ENCODE assay signal across 9 cellular contexts in the genomic region with DNA sequence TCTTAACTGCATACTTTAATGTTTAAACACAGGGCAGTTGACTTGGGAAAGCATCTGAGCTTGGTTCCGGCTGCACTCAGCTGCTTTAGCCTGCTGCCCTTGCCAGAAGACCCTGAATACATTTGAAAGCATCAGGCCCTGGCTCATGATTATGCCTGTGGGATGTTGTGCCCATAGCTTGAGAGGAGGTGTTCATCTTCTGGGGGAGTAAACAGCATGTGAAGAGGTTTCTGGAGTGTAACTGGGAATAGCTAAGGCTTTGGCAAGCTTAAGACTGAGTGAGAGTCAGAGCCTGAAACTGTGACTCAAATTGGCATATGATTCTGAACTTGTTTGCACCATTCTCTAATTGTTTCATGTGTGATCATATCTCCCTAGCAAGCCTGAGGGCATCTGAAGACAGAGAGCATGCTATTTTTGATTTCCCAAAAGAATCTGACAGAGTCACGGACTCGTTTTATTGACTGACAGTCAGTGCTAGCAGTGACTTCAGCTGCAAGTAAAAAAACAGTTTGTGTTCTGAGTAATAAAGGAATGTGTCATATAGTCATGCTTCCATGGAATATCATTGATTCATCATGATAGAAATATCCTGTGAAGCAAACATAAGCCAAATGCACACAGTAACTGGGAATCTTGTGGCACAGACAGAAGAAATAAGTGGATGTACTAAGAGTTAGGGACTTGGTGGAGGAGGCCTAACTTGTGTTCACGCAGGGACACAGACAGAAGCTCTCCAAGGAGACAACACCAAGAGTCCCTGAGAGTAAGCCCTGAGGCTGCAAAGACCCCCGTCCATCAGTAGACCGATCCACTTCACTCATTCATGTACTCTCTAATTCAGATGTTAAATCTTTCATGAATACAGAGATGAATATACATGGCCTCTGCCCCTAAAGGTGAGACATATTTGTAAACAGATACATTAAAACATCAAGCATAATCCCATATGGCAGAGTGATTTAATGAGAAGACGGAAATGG.
DNase-seq lines count a peak whose midpoint lies in the region; ATAC-seq and TF ChIP-seq lines count a peak whose summit lies in the region.
"Had no signal": no experiment of that assay in that cellular context is flagged by ENCODE, and none has a peak within 500 bp of the region (broad histone marks: within the 10 kb centered on the region; RNA-seq: fewer than 3 reads in every experiment).

No MANE protein-coding gene starts in this region.

- H4K20me1 ChIP-seq in mammary epithelial cell (ENCODE audit: insufficient read depth, low read length) = no peaks in the 10 kb centered on the region

- H3K27ac ChIP-seq in mammary epithelial cell (ENCODE audit: insufficient read depth, low read depth, low read length) (peak overlapping the region; percentile 95), thyroid gland (peak overlapping the region; percentile 5 to 54 (median 26))

- H3K4me3 ChIP-seq in mammary epithelial cell (replicated peaks in 1 of 3; ENCODE audit: insufficient read depth in 1 of 3, low read depth in 2 of 3, low read length in 3 of 3) (no peak overlapping the region), thyroid gland (replicated peaks in 1 of 3) (no peak overlapping the region)

- DNase-seq in HPDE6-E6E7 (ENCODE audit: extremely low spot score) (peak; percentile 56), mammary epithelial cell (peak; percentile 99), kidney glomerular epithelial cell (lab: John Stamatoyannopoulos, UW) (peak; percentile 76), thyroid gland (no peak), NCI-H2196 treated with DMSO at 0.1 percent for 48 hours (lab: John Stamatoyannopoulos, UW; ENCODE audit: unreplicated experiment) (no peak)
- DNase-seq in central memory CD4-positive, alpha-beta T cell = no peak
- DNase-seq: NCI-H1048 had no signal

- BruUV-seq in mammary epithelial cell (replicated peaks; lab: Mats Ljungman, UMichigan) = TSS peak; percentile 97

- H3K4me2 ChIP-seq in mammary epithelial cell (ENCODE audit: insufficient read depth, low read depth, low read length) = peak overlapping the region; percentile 46

- CTCF ChIA-PET in mammary epithelial cell (lab: Charles Lee; ENCODE audit: low non-redundant PET) = interaction anchor here (0.6 to 1.0 kb wide), 3 partner anchors 36 to 311 kb away, joined by 3 to 4 read pairs (median 4); no protein-coding TSS in a partner anchor

- no peak for ATAC-seq in GM21381 (IDR thresholded peaks at IDR 0.05; ENCODE audit: unreplicated experiment)
- ATAC-seq in GM19395 (IDR thresholded peaks at IDR 0.05; ENCODE audit: unreplicated experiment) = no peak

- TF ChIP-seq POLR2A in thyroid gland (IDR thresholded peaks at IDR 0.05) = no peak

- H3K4me1 ChIP-seq in mammary epithelial cell (ENCODE audit: insufficient read depth, low read length) (peaks cover 21% of the 10 kb centered on the region), thyroid gland (peaks cover 8 to 13% of the 10 kb centered on the region in 2 donors)

- intact Hi-C loops in mammary epithelial cell (cut with micrococcal nuclease) = loop anchor here (1.0 to 5.0 kb wide), 5 partner anchors 36 to 463 kb away; no protein-coding TSS in a partner anchor
- intact Hi-C loops in thyroid gland (cut with DNase I) = loop anchor here (10.0 kb wide), 1 partner anchor 305 kb away; no protein-coding TSS in a partner anchor

- peak overlapping the region; percentile 51 for H2AFZ ChIP-seq in mammary epithelial cell (ENCODE audit: low read depth, low read length)

- TF ChIP-seq CTCF in mammary epithelial cell (conservative IDR thresholded peaks at IDR 0.05 in 1 of 2, IDR thresholded peaks at IDR 0.05 in 1 of 2; ENCODE audit: extremely low read depth in 1 of 2, insufficient read depth in 1 of 2, low read depth in 1 of 2, low read length in 2 of 2) (no peak), thyroid gland (IDR thresholded peaks at IDR 0.05) (no peak)

- H3K79me2 ChIP-seq in mammary epithelial cell (ENCODE audit: insufficient read depth, low read length) = no peaks in the 10 kb centered on the region

- H3K27me3 ChIP-seq in mammary epithelial cell (ENCODE audit: insufficient read depth, low read length) (no peaks in the 10 kb centered on the region), thyroid gland (no peaks in the 10 kb centered on the region)

- in situ Hi-C loops in mammary epithelial cell (cut with MboI; ENCODE audit: low sequenced_read_pairs in 2 of 2) = loop anchor here in 1 of 2 donors (5.0 to 10.0 kb wide), 2 partner anchors 225 to 313 kb away; a partner anchor contains a TSS

- H3K9me3 ChIP-seq in mammary epithelial cell (replicated peaks; ENCODE audit: insufficient read depth, low read length) (no peaks in the 10 kb centered on the region), thyroid gland (no peaks in the 10 kb centered on the region)

- dilution Hi-C loops in mammary epithelial cell (cut with HindIII; ENCODE audit: low sequenced_read_pairs) = loop anchor here (5.0 kb wide), 1 partner anchor 33 kb away; no protein-coding TSS in a partner anchor

- H3K36me3 ChIP-seq in mammary epithelial cell (ENCODE audit: insufficient read depth, low read length) (no peaks in the 10 kb centered on the region), thyroid gland (no peaks in the 10 kb centered on the region)

- 50% methylated on average over 7 of the region's 7 CpGs for WGBS in mammary epithelial cell (ENCODE audit: low coverage, missing lambda C conversion rate)
- WGBS in thyroid gland, 2 donors = 87 to 88% methylated on average over 7 of the region's 7 CpGs

- H3K9ac ChIP-seq in mammary epithelial cell (ENCODE audit: insufficient read depth, low read length) = peak overlapping the region; percentile 78

Comparison
In these comparisons a context has a peak if more than half of its experiments do, and no peak if none do; other contexts are left out.
1. DNase-seq: peak in HPDE6-E6E7 (single experiment), mammary epithelial cell (single experiment) and kidney glomerular epithelial cell (single experiment); none in thyroid gland (0 of 2), central memory CD4-positive, alpha-beta T cell (single experiment) and NCI-H2196 treated with DMSO at 0.1 percent for 48 hours (single experiment).